ENCODE assay signal across 29 cellular contexts in genomic region chr22:37202001-37202555, GRCh38. TPM values are rescaled to one million over a fixed set of nuclear protein-coding genes. Genes with fewer than 3 reads are reported as not detected.
DNase-seq lines count a peak whose midpoint lies in the region; ATAC-seq and TF ChIP-seq lines count a peak whose summit lies in the region.
"Had no signal": no experiment of that assay in that cellular context is flagged by ENCODE, and none has a peak within 500 bp of the region (broad histone marks: within the 10 kb centered on the region; RNA-seq: fewer than 3 reads in every experiment).

No MANE protein-coding gene starts in this region.

- H3K9me3 ChIP-seq in NT2/D1 (ENCODE audit: insufficient read depth, low read length) = no peaks in the 10 kb centered on the region
- H3K9me3 ChIP-seq: HAP-1, left ventricle myocardium inferior, MG63, ovary, thyroid gland had no signal

- H3K36me3 ChIP-seq in NT2/D1 (ENCODE audit: insufficient read depth, insufficient read length, low read length) = no peaks in the 10 kb centered on the region
- H3K36me3 ChIP-seq: HAP-1, left ventricle myocardium inferior, MG63, ovary, thyroid gland had no signal

- peak overlapping the region; percentile 69 for H3K27ac Mint-ChIP-seq in activated CD8-positive, alpha-beta T cell treated with anti-CD3 and anti-CD28 coated beads for 36 hours
- no peak overlapping the region for H3K27ac Mint-ChIP-seq in activated CD8-positive, alpha-beta T cell treated with anti-CD3 and anti-CD28 coated beads, Interleukin-2, amount 10 ng/mL, durations not matched to agents 7 days and 5 days
- no peak overlapping the region for H3K27ac Mint-ChIP-seq in CD14-positive monocyte
- peak overlapping the region in 9 of 10 donors; percentile 13 to 81 (median 61) for H3K27ac Mint-ChIP-seq in naive thymus-derived CD8-positive, alpha-beta T cell
- H3K27ac Mint-ChIP-seq: activated CD4-positive, alpha-beta memory T cell treated with anti-CD3 and anti-CD28 coated beads, Interleukin-2, amount 10 ng/mL, durations not matched to agents 7 days and 5 days had no signal

- POLR2A ChIA-PET in activated CD8-positive, alpha-beta T cell treated with anti-CD3 and anti-CD28 coated beads for 36 hours (lab: Charles Lee) = interaction anchor here (0.7 to 1.6 kb wide), 4 partner anchors 15 to 52 kb away, joined by 3 to 7 read pairs (median 4); partner anchors contain the start of gene IL2RB
- POLR2A ChIA-PET in activated CD8-positive, alpha-beta T cell treated with anti-CD3 and anti-CD28 coated beads, Interleukin-2, amount 10 ng/mL, durations not matched to agents 7 days and 5 days (lab: Charles Lee) = interaction anchor here (1.1 to 3.0 kb wide), 3 partner anchors 17 to 40 kb away, joined by 3 to 23 read pairs (median 3); partner anchors contain the start of gene RAC2
- POLR2A ChIA-PET in naive thymus-derived CD8-positive, alpha-beta T cell (lab: Charles Lee) = interaction anchor here (1.1 to 31.6 kb wide), 4 partner anchors 7 to 40 kb away, joined by 3 to 1090 read pairs (median 168); partner anchors contain the start of gene RAC2

- H3K36me3 Mint-ChIP-seq in activated CD8-positive, alpha-beta T cell treated with anti-CD3 and anti-CD28 coated beads for 36 hours (ENCODE audit: low read depth) = peaks cover 3% of the 10 kb centered on the region
- H3K36me3 Mint-ChIP-seq in activated CD8-positive, alpha-beta T cell treated with anti-CD3 and anti-CD28 coated beads, Interleukin-2, amount 10 ng/mL, durations not matched to agents 7 days and 5 days (ENCODE audit: low read depth) = peaks cover 5% of the 10 kb centered on the region
- H3K36me3 Mint-ChIP-seq in CD14-positive monocyte = no peaks in the 10 kb centered on the region
- no peaks in the 10 kb centered on the region for H3K36me3 Mint-ChIP-seq in naive thymus-derived CD8-positive, alpha-beta T cell

- peaks cover 58% of the 10 kb centered on the region for H3K4me1 Mint-ChIP-seq in activated CD8-positive, alpha-beta T cell treated with anti-CD3 and anti-CD28 coated beads for 36 hours (ENCODE audit: low read depth)
- H3K4me1 Mint-ChIP-seq in activated CD8-positive, alpha-beta T cell treated with anti-CD3 and anti-CD28 coated beads, Interleukin-2, amount 10 ng/mL, durations not matched to agents 7 days and 5 days (ENCODE audit: low read depth) = peaks cover 47% of the 10 kb centered on the region
- H3K4me1 Mint-ChIP-seq in CD14-positive monocyte = peaks cover 16% of the 10 kb centered on the region
- peaks cover 20 to 80% (median 72%) of the 10 kb centered on the region in 4 donors for H3K4me1 Mint-ChIP-seq in naive thymus-derived CD8-positive, alpha-beta T cell

- no peaks in the 10 kb centered on the region for H3K9me3 Mint-ChIP-seq in activated CD8-positive, alpha-beta T cell treated with anti-CD3 and anti-CD28 coated beads for 36 hours
- no peaks in the 10 kb centered on the region for H3K9me3 Mint-ChIP-seq in activated CD8-positive, alpha-beta T cell treated with anti-CD3 and anti-CD28 coated beads, Interleukin-2, amount 10 ng/mL, durations not matched to agents 7 days and 5 days (ENCODE audit: insufficient read depth)
- peaks cover 0 to 3% (median 0%) of the 10 kb centered on the region in 7 donors for H3K9me3 Mint-ChIP-seq in CD14-positive monocyte
- H3K9me3 Mint-ChIP-seq in naive thymus-derived CD8-positive, alpha-beta T cell = no peaks in the 10 kb centered on the region
- H3K9me3 Mint-ChIP-seq: activated CD4-positive, alpha-beta memory T cell treated with anti-CD3 and anti-CD28 coated beads, Interleukin-2, amount 10 ng/mL, durations not matched to agents 7 days and 5 days; nephron had no signal

- no peak for TF ChIP-seq CTCF in activated CD8-positive, alpha-beta T cell treated with anti-CD3 and anti-CD28 coated beads for 36 hours (IDR thresholded peaks at IDR 0.05)
- TF ChIP-seq CTCF in CD14-positive monocyte (IDR thresholded peaks at IDR 0.05) (no peak), GM20000 (IDR thresholded peaks at IDR 0.05; ENCODE audit: extremely low read depth, missing control alignments) (no peak)

- CTCF ChIA-PET in activated CD8-positive, alpha-beta T cell treated with anti-CD3 and anti-CD28 coated beads for 36 hours (lab: Charles Lee) = interaction anchor here (0.9 to 3.4 kb wide), 8 partner anchors 7 to 123 kb away, joined by 3 to 45 read pairs (median 6); no protein-coding TSS in a partner anchor
- CTCF ChIA-PET in activated CD8-positive, alpha-beta T cell treated with anti-CD3 and anti-CD28 coated beads, Interleukin-2, amount 10 ng/mL, durations not matched to agents 7 days and 5 days (lab: Charles Lee) = interaction anchor here (1.2 to 17.4 kb wide), 5 partner anchors 16 to 66 kb away, joined by 3 to 280 read pairs (median 21); no protein-coding TSS in a partner anchor

- ATAC-seq in activated CD8-positive, alpha-beta T cell treated with anti-CD3 and anti-CD28 coated beads for 36 hours = no peak
- no peak for ATAC-seq in activated CD8-positive, alpha-beta T cell treated with anti-CD3 and anti-CD28 coated beads, Interleukin-2, amount 10 ng/mL, durations not matched to agents 7 days and 5 days
- no peak for ATAC-seq in naive thymus-derived CD8-positive, alpha-beta T cell
- ATAC-seq in HG03039 (IDR thresholded peaks at IDR 0.05; ENCODE audit: unreplicated experiment) = no peak
- ATAC-seq: K562, Panc1, right cardiac atrium had no signal

- H3K4me3 Mint-ChIP-seq in activated CD8-positive, alpha-beta T cell treated with anti-CD3 and anti-CD28 coated beads for 36 hours = no peak overlapping the region
- H3K4me3 Mint-ChIP-seq in activated CD8-positive, alpha-beta T cell treated with anti-CD3 and anti-CD28 coated beads, Interleukin-2, amount 10 ng/mL, durations not matched to agents 7 days and 5 days = no peak overlapping the region
- no peak overlapping the region for H3K4me3 Mint-ChIP-seq in CD14-positive monocyte
- H3K4me3 Mint-ChIP-seq in naive thymus-derived CD8-positive, alpha-beta T cell = no peak overlapping the region
- H3K4me3 Mint-ChIP-seq: activated CD4-positive, alpha-beta memory T cell treated with anti-CD3 and anti-CD28 coated beads, Interleukin-2, amount 10 ng/mL, durations not matched to agents 7 days and 5 days; nephron had no signal

- DNase-seq in activated CD8-positive, alpha-beta T cell treated with anti-CD3 and anti-CD28 coated beads for 36 hours = no peak
- DNase-seq in activated CD8-positive, alpha-beta T cell treated with anti-CD3 and anti-CD28 coated beads, Interleukin-2, amount 10 ng/mL, durations not matched to agents 7 days and 5 days = no peak
- DNase-seq in CD14-positive monocyte (ENCODE audit: low spot score) (peak; percentile 33), NT2/D1 (ENCODE audit: low read depth, low spot score) (no peak), GM20000 (ENCODE audit: low spot score) (no peak), NOMO-1 treated with dmso at 0.1 percent for 144 hours (lab: John Stamatoyannopoulos, UW; ENCODE audit: unreplicated experiment) (no peak)
- peak in 1 of 10 donors; percentile 31 for DNase-seq in naive thymus-derived CD8-positive, alpha-beta T cell
- DNase-seq: activated CD4-positive, alpha-beta memory T cell treated with anti-CD3 and anti-CD28 coated beads, Interleukin-2, amount 10 ng/mL, durations not matched to agents 7 days and 5 days; activated CD4-positive, CD25-positive, alpha-beta regulatory T cell; activated naive CD4-positive, alpha-beta T cell; effector CD4-positive, alpha-beta T cell; left ventricle myocardium inferior; MG63; NCI-H1105 treated with DMSO at 0.1 percent for 48 hours; NCI-H1930; NCI-H524 treated with DMSO at 0.1 percent for 48 hours; stimulated activated CD4-positive, alpha-beta T cell treated with anti-CD3 and anti-CD28 coated beads, Interleukin-12 subunit alpha, Interleukin-12 subunit beta, amount 100 ng/mL, for 4 hours; stimulated activated CD4-positive, alpha-beta T cell treated with anti-CD3 and anti-CD28 coated beads, Interleukin-4, amount 100 ng/mL, for 4 hours; stimulated activated naive CD4-positive, alpha-beta T cell; thyroid gland had no signal

- H3K27me3 ChIP-seq in NT2/D1 (ENCODE audit: insufficient read depth, insufficient read length) = no peaks in the 10 kb centered on the region
- H3K27me3 ChIP-seq: MG63, ovary, thyroid gland had no signal

- no peaks in the 10 kb centered on the region for H3K27me3 Mint-ChIP-seq in activated CD8-positive, alpha-beta T cell treated with anti-CD3 and anti-CD28 coated beads for 36 hours
- H3K27me3 Mint-ChIP-seq in activated CD8-positive, alpha-beta T cell treated with anti-CD3 and anti-CD28 coated beads, Interleukin-2, amount 10 ng/mL, durations not matched to agents 7 days and 5 days (ENCODE audit: low read depth) = no peaks in the 10 kb centered on the region
- peaks cover 0 to 3% (median 1%) of the 10 kb centered on the region in 3 donors for H3K27me3 Mint-ChIP-seq in CD14-positive monocyte (ENCODE audit: low read depth in 3 of 3)
- H3K27me3 Mint-ChIP-seq in naive thymus-derived CD8-positive, alpha-beta T cell = no peaks in the 10 kb centered on the region
- H3K27me3 Mint-ChIP-seq: activated CD4-positive, alpha-beta memory T cell treated with anti-CD3 and anti-CD28 coated beads, Interleukin-2, amount 10 ng/mL, durations not matched to agents 7 days and 5 days had no signal

- H3K4me3 ChIP-seq in NT2/D1 (ENCODE audit: insufficient read length, low read depth) = no peak overlapping the region
- H3K4me3 ChIP-seq: HAP-1, K562, left ventricle myocardium inferior, MG63, ovary, thyroid gland had no signal

- intact Hi-C loops in activated CD8-positive, alpha-beta T cell treated with anti-CD3 and anti-CD28 coated beads for 36 hours (cut with micrococcal nuclease) = no loop called here
- intact Hi-C loops in CD14-positive monocyte (cut with micrococcal nuclease) = no loop called here

- H3K4me1 ChIP-seq in NT2/D1 (ENCODE audit: insufficient read depth, insufficient read length) = peaks cover 17% of the 10 kb centered on the region

- peak overlapping the region; percentile 42 for H3K9ac ChIP-seq in NT2/D1 (ENCODE audit: insufficient read length, low read depth)

RNA-seq across cellular contexts. Expression of gene SSTR3, which starts 10.2 kb away (rescaled TPM):
- total RNA-seq in activated CD8-positive, alpha-beta T cell treated with anti-CD3 and anti-CD28 coated beads for 36 hours = 1 to 10 TPM; 7.9 to 8.5 TPM
- 1 to 10 TPM; 3.5 to 3.6 TPM for total RNA-seq in activated CD8-positive, alpha-beta T cell treated with anti-CD3 and anti-CD28 coated beads, Interleukin-2, amount 10 ng/mL, durations not matched to agents 7 days and 5 days
- polyA plus RNA-seq in CD14-positive monocyte = not detected
- total RNA-seq in naive thymus-derived CD8-positive, alpha-beta T cell = 10 to 100 TPM; 13.5 to 13.7 TPM
- 1 to 10 TPM; 2.9 to 7.3 (median 4.2) TPM for polyA plus RNA-seq in naive thymus-derived CD8-positive, alpha-beta T cell
- total RNA-seq: A172, aorta, K562, left ventricle myocardium inferior, right cardiac atrium had no signal
- polyA plus RNA-seq: aorta, right cardiac atrium had no signal

RNA-seq across cellular contexts. Expression of gene C1QTNF6, which starts 14.0 kb away (rescaled TPM):
- total RNA-seq in activated CD8-positive, alpha-beta T cell treated with anti-CD3 and anti-CD28 coated beads for 36 hours = 1 to 10 TPM; 6.4 TPM
- total RNA-seq in activated CD8-positive, alpha-beta T cell treated with anti-CD3 and anti-CD28 coated beads, Interleukin-2, amount 10 ng/mL, durations not matched to agents 7 days and 5 days = 1 to 10 TPM; 6.1 to 6.2 TPM
- under 1 TPM; 0.14 to 0.24 TPM for polyA plus RNA-seq in CD14-positive monocyte
- total RNA-seq in naive thymus-derived CD8-positive, alpha-beta T cell = 10 to 100 TPM; 24.6 to 25.7 TPM
- 1 to 10 TPM in 2 of 3 donors, under 1 TPM in 1; 0.68 to 4.0 (median 1.7) TPM for polyA plus RNA-seq in naive thymus-derived CD8-positive, alpha-beta T cell

RNA-seq across cellular contexts. Expression of gene RAC2, which starts 42.0 kb away (rescaled TPM):
- 100 to 1,000 TPM; 699 to 717 TPM for total RNA-seq in activated CD8-positive, alpha-beta T cell treated with anti-CD3 and anti-CD28 coated beads for 36 hours
- 1,000 to 10,000 TPM; 1,167 to 1,252 TPM for total RNA-seq in activated CD8-positive, alpha-beta T cell treated with anti-CD3 and anti-CD28 coated beads, Interleukin-2, amount 10 ng/mL, durations not matched to agents 7 days and 5 days
- 100 to 1,000 TPM; 360 to 529 TPM for polyA plus RNA-seq in CD14-positive monocyte
- 100 to 1,000 TPM; 295 to 297 TPM for total RNA-seq in naive thymus-derived CD8-positive, alpha-beta T cell
- 1,000 to 10,000 TPM in 2 of 3 donors, 100 to 1,000 TPM in 1; 740 to 1,115 (median 1,110) TPM for polyA plus RNA-seq in naive thymus-derived CD8-positive, alpha-beta T cell

RNA-seq across cellular contexts. Expression of gene IL2RB, which starts 52.4 kb away (rescaled TPM):
- 100 to 1,000 TPM; 263 to 268 TPM for total RNA-seq in activated CD8-positive, alpha-beta T cell treated with anti-CD3 and anti-CD28 coated beads for 36 hours
- total RNA-seq in activated CD8-positive, alpha-beta T cell treated with anti-CD3 and anti-CD28 coated beads, Interleukin-2, amount 10 ng/mL, durations not matched to agents 7 days and 5 days = 100 to 1,000 TPM; 202 to 213 TPM
- 1 to 10 TPM in 1 of 2 donors, under 1 TPM in 1; 0.60 to 1.7 TPM for polyA plus RNA-seq in CD14-positive monocyte
- 10 to 100 TPM; 31.1 to 34.2 TPM for total RNA-seq in naive thymus-derived CD8-positive, alpha-beta T cell
- 100 to 1,000 TPM in 1 of 3 donors, 10 to 100 TPM in 2; 74.9 to 113 (median 81.1) TPM for polyA plus RNA-seq in naive thymus-derived CD8-positive, alpha-beta T cell
- total RNA-seq: A172 had no signal

Comparison
In these comparisons a context has a peak if more than half of its experiments do, and no peak if none do; other contexts are left out.
1. H3K27ac Mint-ChIP-seq: peak in activated CD8-positive, alpha-beta T cell treated with anti-CD3 and anti-CD28 coated beads for 36 hours (single experiment) and naive thymus-derived CD8-positive, alpha-beta T cell (9 of 10); none in activated CD8-positive, alpha-beta T cell treated with anti-CD3 and anti-CD28 coated beads, Interleukin-2, amount 10 ng/mL, durations not matched to agents 7 days and 5 days (single experiment) and CD14-positive monocyte (0 of 7).